ENCODE assay signal across 8 cellular contexts in the genomic region with DNA sequence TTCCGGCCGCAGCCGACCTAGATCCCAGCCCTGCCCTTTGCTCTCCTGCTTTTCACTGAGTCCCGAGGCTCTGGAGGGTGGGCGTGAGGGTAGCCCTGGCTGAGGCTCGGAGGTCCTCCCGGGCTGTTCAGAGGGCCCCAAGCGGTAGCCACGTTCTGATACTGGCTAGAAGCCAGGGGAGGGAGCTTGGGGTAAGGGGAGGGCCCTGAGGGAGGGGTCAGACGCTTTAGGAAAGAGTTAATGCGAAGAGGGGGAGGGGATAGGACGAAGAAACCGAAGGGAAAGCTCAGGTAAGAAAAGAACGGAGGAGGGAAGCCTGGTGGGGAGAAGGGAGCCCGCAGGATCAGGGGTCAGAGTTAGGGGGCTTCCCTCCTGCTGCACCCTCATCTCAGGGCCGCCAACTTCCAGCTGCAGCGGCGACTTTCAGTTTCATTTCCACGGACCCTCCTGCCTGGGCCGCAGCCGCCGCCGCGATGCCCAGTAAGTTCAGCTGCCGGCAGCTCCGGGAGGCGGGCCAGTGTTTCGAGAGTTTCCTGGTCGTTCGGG. TPM values are rescaled to one million over a fixed set of nuclear protein-coding genes. Genes with fewer than 3 reads are reported as not detected.
A peak's percentile ranks its signal among the peaks of the same experiment; 100 is the strongest.
DNase-seq lines count a peak whose midpoint lies in the region; ATAC-seq and TF ChIP-seq lines count a peak whose summit lies in the region.

A gene with protein sequence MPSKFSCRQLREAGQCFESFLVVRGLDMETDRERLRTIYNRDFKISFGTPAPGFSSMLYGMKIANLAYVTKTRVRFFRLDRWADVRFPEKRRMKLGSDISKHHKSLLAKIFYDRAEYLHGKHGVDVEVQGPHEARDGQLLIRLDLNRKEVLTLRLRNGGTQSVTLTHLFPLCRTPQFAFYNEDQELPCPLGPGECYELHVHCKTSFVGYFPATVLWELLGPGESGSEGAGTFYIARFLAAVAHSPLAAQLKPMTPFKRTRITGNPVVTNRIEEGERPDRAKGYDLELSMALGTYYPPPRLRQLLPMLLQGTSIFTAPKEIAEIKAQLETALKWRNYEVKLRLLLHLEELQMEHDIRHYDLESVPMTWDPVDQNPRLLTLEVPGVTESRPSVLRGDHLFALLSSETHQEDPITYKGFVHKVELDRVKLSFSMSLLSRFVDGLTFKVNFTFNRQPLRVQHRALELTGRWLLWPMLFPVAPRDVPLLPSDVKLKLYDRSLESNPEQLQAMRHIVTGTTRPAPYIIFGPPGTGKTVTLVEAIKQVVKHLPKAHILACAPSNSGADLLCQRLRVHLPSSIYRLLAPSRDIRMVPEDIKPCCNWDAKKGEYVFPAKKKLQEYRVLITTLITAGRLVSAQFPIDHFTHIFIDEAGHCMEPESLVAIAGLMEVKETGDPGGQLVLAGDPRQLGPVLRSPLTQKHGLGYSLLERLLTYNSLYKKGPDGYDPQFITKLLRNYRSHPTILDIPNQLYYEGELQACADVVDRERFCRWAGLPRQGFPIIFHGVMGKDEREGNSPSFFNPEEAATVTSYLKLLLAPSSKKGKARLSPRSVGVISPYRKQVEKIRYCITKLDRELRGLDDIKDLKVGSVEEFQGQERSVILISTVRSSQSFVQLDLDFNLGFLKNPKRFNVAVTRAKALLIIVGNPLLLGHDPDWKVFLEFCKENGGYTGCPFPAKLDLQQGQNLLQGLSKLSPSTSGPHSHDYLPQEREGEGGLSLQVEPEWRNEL (plus strand): TSS at position 220 of the 546 bp plus-strand sequence. CDS start 254 bp downstream, at position 474.

- H3K36me3 ChIP-seq in OCI-LY7 (ENCODE audit: insufficient read depth, low read length) (peaks cover 29% of the 10 kb centered on the region), esophagus (ENCODE audit: control insufficient read depth in 2 of 2, insufficient read depth in 2 of 2, low read length in 1 of 2) (peaks cover 0 to 1% of the 10 kb centered on the region in 2 donors), muscle layer of duodenum (ENCODE audit: control insufficient read depth in 1 of 2, insufficient read depth in 2 of 2, low read length in 2 of 2) (peaks cover 7 to 10% of the 10 kb centered on the region in 2 donors)

- H3K27me3 ChIP-seq in esophagus (ENCODE audit: control insufficient read depth in 1 of 2, insufficient read depth in 2 of 2, low read length in 2 of 2): no peaks in the 10 kb centered on the region
- no peaks in the 10 kb centered on the region for H3K27me3 ChIP-seq in muscle layer of duodenum (ENCODE audit: low read depth, low read length)

- peak; percentile 78 for ATAC-seq in GM19455 (IDR thresholded peaks at IDR 0.05; ENCODE audit: unreplicated experiment)
- peak; percentile 77 to 80 for ATAC-seq in stimulated activated naive B cell treated with anti-CD40 and anti-IgM and Interleukin-4, amounts not matched to agents 10 μg/mL and 1 μg/mL and 100 μg/mL, for 72 hours (replicated peaks)

- H3K4me1 ChIP-seq in OCI-LY7 (ENCODE audit: insufficient read depth, low read length, poor library complexity, severe bottlenecking) (peaks cover 32% of the 10 kb centered on the region), esophagus (ENCODE audit: control insufficient read depth in 2 of 2, insufficient read depth in 2 of 2, low read length in 1 of 2) (no peaks in the 10 kb centered on the region), muscle layer of duodenum (ENCODE audit: control insufficient read depth in 1 of 2, insufficient read depth in 2 of 2, low read length in 2 of 2) (peaks cover 6 to 19% of the 10 kb centered on the region in 2 donors)

- CTCF ChIA-PET in OCI-LY7 (lab: Charles Lee; ENCODE audit: unreplicated experiment): interaction anchor here (0.6 to 0.7 kb wide), 2 partner anchors 30 to 33 kb away, joined by 3 to 5 read pairs; no protein-coding TSS in a partner anchor

- peaks cover 58% of the 10 kb centered on the region for H3K4me1 Mint-ChIP-seq in activated T-cell treated with anti-CD3 and anti-CD28 coated beads, Interleukin-2, amount 50 U/mL, for 24 hours (ENCODE audit: low read depth)
- H3K4me1 Mint-ChIP-seq in stimulated activated naive B cell treated with anti-CD40 and anti-IgM and Interleukin-4, amounts not matched to agents 10 μg/mL and 1 μg/mL and 100 μg/mL, for 72 hours: peaks cover 30 to 43% of the 10 kb centered on the region in 2 donors

- POLR2A ChIA-PET in OCI-LY7 (lab: Charles Lee): interaction anchor here (0.6 to 1.4 kb wide), 6 partner anchors 21 to 56 kb away, joined by 3 to 8 read pairs (median 3); partner anchors contain the start of gene ST7L

- H3K4me2 ChIP-seq in OCI-LY7 (ENCODE audit: low read length): peak within 1 kb of the TSS; percentile 98

- H3K9me3 Mint-ChIP-seq in activated T-cell treated with anti-CD3 and anti-CD28 coated beads, Interleukin-2, amount 50 U/mL, for 24 hours: no peaks in the 10 kb centered on the region
- no peaks in the 10 kb centered on the region for H3K9me3 Mint-ChIP-seq in stimulated activated naive B cell treated with anti-CD40 and anti-IgM and Interleukin-4, amounts not matched to agents 10 μg/mL and 1 μg/mL and 100 μg/mL, for 72 hours

- H2AFZ ChIP-seq in OCI-LY7 (ENCODE audit: low read length): peak within 1 kb of the TSS; percentile 85

- peaks cover 63% of the 10 kb centered on the region for H3K36me3 Mint-ChIP-seq in activated T-cell treated with anti-CD3 and anti-CD28 coated beads, Interleukin-2, amount 50 U/mL, for 24 hours (ENCODE audit: low read depth)
- H3K36me3 Mint-ChIP-seq in stimulated activated naive B cell treated with anti-CD40 and anti-IgM and Interleukin-4, amounts not matched to agents 10 μg/mL and 1 μg/mL and 100 μg/mL, for 72 hours: peaks cover 25 to 32% of the 10 kb centered on the region in 2 donors

- no TSS peak for BruUV-seq in OCI-LY7 (replicated peaks; lab: Mats Ljungman, UMichigan)

- H3K27me3 Mint-ChIP-seq in activated T-cell treated with anti-CD3 and anti-CD28 coated beads, Interleukin-2, amount 50 U/mL, for 24 hours: no peaks in the 10 kb centered on the region
- H3K27me3 Mint-ChIP-seq in stimulated activated naive B cell treated with anti-CD40 and anti-IgM and Interleukin-4, amounts not matched to agents 10 μg/mL and 1 μg/mL and 100 μg/mL, for 72 hours: no peaks in the 10 kb centered on the region

- intact Hi-C loops in OCI-LY7 (cut with micrococcal nuclease; ENCODE audit: unreplicated experiment): loop anchor here (2.0 to 10.0 kb wide), 3 partner anchors 26 to 280 kb away; partner anchors contain the start of genes CAPZA1, CTTNBP2NL and ST7L

- H3K4me3 Mint-ChIP-seq in activated T-cell treated with anti-CD3 and anti-CD28 coated beads, Interleukin-2, amount 50 U/mL, for 24 hours: peak within 1 kb of the TSS; percentile 95
- H3K4me3 Mint-ChIP-seq in stimulated activated naive B cell treated with anti-CD40 and anti-IgM and Interleukin-4, amounts not matched to agents 10 μg/mL and 1 μg/mL and 100 μg/mL, for 72 hours: peak within 1 kb of the TSS; percentile 96 to 99

- H3K9me3 ChIP-seq in OCI-LY7 (ENCODE audit: low read length) (no peaks in the 10 kb centered on the region), esophagus (ENCODE audit: control insufficient read depth in 2 of 2, insufficient read depth in 1 of 2, low read depth in 1 of 2, low read length in 1 of 2) (no peaks in the 10 kb centered on the region), muscle layer of duodenum (ENCODE audit: control insufficient read depth in 1 of 2, low read length in 2 of 2) (no peaks in the 10 kb centered on the region)

- H3K79me2 ChIP-seq in OCI-LY7 (ENCODE audit: insufficient read depth, low read depth, low read length): no peaks in the 10 kb centered on the region

- H3K9me2 ChIP-seq in OCI-LY7 (ENCODE audit: insufficient read depth, low read length): no peaks in the 10 kb centered on the region

- no peak for TF ChIP-seq CTCF in OCI-LY7 (conservative IDR thresholded peaks at IDR 0.05; ENCODE audit: low read length)

- H4K20me1 ChIP-seq in OCI-LY7 (ENCODE audit: insufficient read depth, low read length): no peaks in the 10 kb centered on the region

- H3K27ac ChIP-seq in OCI-LY7 (ENCODE audit: low read depth, low read length, poor library complexity, severe bottlenecking) (peak within 1 kb of the TSS; percentile 28), esophagus (ENCODE audit: low read depth in 2 of 2, low read length in 1 of 2) (peak within 1 kb of the TSS; percentile 90 to 93), muscle layer of duodenum (ENCODE audit: low read length) (peak within 1 kb of the TSS; percentile 93)

- H3K27ac Mint-ChIP-seq in activated T-cell treated with anti-CD3 and anti-CD28 coated beads, Interleukin-2, amount 50 U/mL, for 24 hours: peak within 1 kb of the TSS; percentile 97
- H3K27ac Mint-ChIP-seq in stimulated activated naive B cell treated with anti-CD40 and anti-IgM and Interleukin-4, amounts not matched to agents 10 μg/mL and 1 μg/mL and 100 μg/mL, for 72 hours: peak within 1 kb of the TSS; percentile 98

- peak within 1 kb of the TSS; percentile 82 for H3K4me3 ChIP-seq in OCI-LY7 (ENCODE audit: low read depth, low read length, poor library complexity, severe bottlenecking)
- peak within 1 kb of the TSS; percentile 85 to 93 for H3K4me3 ChIP-seq in esophagus (ENCODE audit: low read depth in 1 of 2, low read length in 2 of 2)
- peak within 1 kb of the TSS; percentile 84 to 92 for H3K4me3 ChIP-seq in muscle layer of duodenum (ENCODE audit: low read depth in 1 of 2, low read length in 2 of 2)

- DNase-seq in C1 segment of cervical spinal cord (lab: John Stamatoyannopoulos, UW) (peak in 10 of 14 donors; percentile 17 to 79 (median 66)), HT-29 (ENCODE audit: low spot score) (peak; percentile 80), OCI-LY7 (ENCODE audit: low spot score) (peak; percentile 63)
- peak; percentile 73 for DNase-seq in activated T-cell treated with anti-CD3 and anti-CD28 coated beads, Interleukin-2, amount 50 U/mL, for 24 hours
- peak; percentile 57 for DNase-seq in stimulated activated naive B cell treated with anti-CD40 and anti-IgM and Interleukin-4, amounts not matched to agents 10 μg/mL and 1 μg/mL and 100 μg/mL, for 72 hours

- 0% methylated on average over 30 of the region's 30 CpGs for WGBS in esophagus, 2 donors

RNA-seq across cellular contexts. Expression of the gene that starts here (rescaled TPM):
- total RNA-seq in HT-29 (2014; rRNA removed; shearing (Covaris generic)): 94.5 and 125 TPM in 2 replicates
- 24.4 and 28.2 TPM in 2 replicates for total RNA-seq in OCI-LY7 (2014; rRNA removed; shearing (Covaris generic))
- total RNA-seq in OCI-LY7 (2022): 30.4 and 32.4 TPM in 2 replicates
- polyA plus RNA-seq in esophagus: 10 to 100 TPM; 43.2 to 67.6 TPM

Comparison
In these comparisons a context has a peak if more than half of its experiments do, and no peak if none do; other contexts are left out.
1. Peak in every context shown above with its lines: DNase-seq, ATAC-seq, H3K4me3 ChIP-seq and H3K27ac ChIP-seq.
2. H3K27ac ChIP-seq: peak in every context shown above with its lines; median percentile 93 in muscle layer of duodenum; 92 in esophagus; 28 in OCI-LY7.